Comparison of ENCODE assay signal across 38 cellular contexts in genomic region chr4:189981970-189982369, GRCh38. TPM values are rescaled to one million over a fixed set of nuclear protein-coding genes. Genes with fewer than 3 reads are reported as not detected.
"Had no signal": no experiment of that assay in that cellular context is flagged by ENCODE, and none has a peak within 500 bp of the region (broad histone marks: within the 10 kb centered on the region; RNA-seq: fewer than 3 reads in every experiment).

No MANE protein-coding gene starts in this region.

- H3K4me3 Mint-ChIP-seq: activated CD4-positive, alpha-beta memory T cell treated with anti-CD3 and anti-CD28 coated beads for 36 hours; activated CD4-positive, alpha-beta T cell treated with anti-CD3 and anti-CD28 coated beads for 36 hours; activated CD4-positive, alpha-beta T cell treated with anti-CD3 and anti-CD28 coated beads, Interleukin-2, amount 10 ng/mL, durations not matched to agents 24 days and 14 days; activated CD8-positive, alpha-beta T cell treated with anti-CD3 and anti-CD28 coated beads for 36 hours; activated naive CD4-positive, alpha-beta T cell treated with anti-CD3 and anti-CD28 coated beads for 36 hours; activated naive CD8-positive, alpha-beta T cell treated with anti-CD3 and anti-CD28 coated beads for 36 hours; activated T-cell treated with anti-CD3 and anti-CD28 coated beads, Interleukin-2, amount 50 U/mL, for 4 hours; activated T-cell treated with anti-CD3 and anti-CD28 coated beads, Interleukin-2, amount 50 U/mL, for 72 hours; activated T-helper 1 cell treated with anti-CD3 and anti-CD28 coated beads, Interleukin-12 subunit alpha, Interleukin-12 subunit beta, Interleukin-2, Interleukin-4 antibody, amounts not matched to agents 30 ng/mL and 10 ng/mL and 1 ng/mL, durations not matched to agents 14 hours and 24 hours and 36 hours; activated T-helper 17 cell treated with anti-CD3 and anti-CD28 coated beads, Interleukin-2, amount 50 U/mL, for 72 hours; central memory CD8-positive, alpha-beta T cell; T-helper 1 cell treated with Interleukin-12 subunit alpha and Interleukin-12 subunit beta and Interleukin-4 antibody, amounts not matched to agents 30 μg/mL and 1 μg/mL, for 36 hours; T-helper 2 cell treated with Interferon-gamma antibody and Interleukin-4, amounts not matched to agents 5 μg/mL and 100 μg/mL, for 36 hours had no signal

- ATAC-seq: activated CD4-positive, alpha-beta T cell treated with anti-CD3 and anti-CD28 coated beads for 36 hours; activated CD4-positive, CD25-positive, alpha-beta regulatory T cell treated with anti-CD3 and anti-CD28 coated beads, Interleukin-2, amount 50 U/mL, for 24 hours; activated CD8-positive, alpha-beta T cell treated with anti-CD3 and anti-CD28 coated beads for 36 hours; activated naive CD4-positive, alpha-beta T cell treated with anti-CD3 and anti-CD28 coated beads, Interleukin-2, amount 50 U/mL, for 72 hours; activated T-cell treated with anti-CD3 and anti-CD28 coated beads, Interleukin-2, amount 50 U/mL, for 4 hours; activated T-cell treated with anti-CD3 and anti-CD28 coated beads, Interleukin-2, amount 50 U/mL, for 72 hours; activated T-helper 17 cell treated with anti-CD3 and anti-CD28 coated beads, Interleukin-2, amount 50 U/mL, for 72 hours; body of pancreas had no signal

- H3K36me3 Mint-ChIP-seq: activated CD4-positive, alpha-beta memory T cell treated with anti-CD3 and anti-CD28 coated beads for 36 hours; activated naive CD4-positive, alpha-beta T cell treated with anti-CD3 and anti-CD28 coated beads, Interleukin-2, amount 50 U/mL, for 72 hours; activated naive CD8-positive, alpha-beta T cell treated with anti-CD3 and anti-CD28 coated beads for 36 hours had no signal

- H3K9me3 Mint-ChIP-seq: activated CD4-positive, alpha-beta memory T cell treated with anti-CD3 and anti-CD28 coated beads for 36 hours; activated CD4-positive, alpha-beta T cell treated with anti-CD3 and anti-CD28 coated beads, Interleukin-2, amount 10 ng/mL, durations not matched to agents 24 days and 14 days; activated naive CD4-positive, alpha-beta T cell treated with anti-CD3 and anti-CD28 coated beads, Interleukin-2, amount 50 U/mL, for 72 hours; activated naive CD8-positive, alpha-beta T cell treated with anti-CD3 and anti-CD28 coated beads for 36 hours; activated T-cell treated with anti-CD3 and anti-CD28 coated beads, Interleukin-2, amount 50 U/mL, for 4 hours; activated T-cell treated with anti-CD3 and anti-CD28 coated beads, Interleukin-2, amount 50 U/mL, for 72 hours; activated T-helper 1 cell treated with anti-CD3 and anti-CD28 coated beads, Interleukin-12 subunit alpha, Interleukin-12 subunit beta, Interleukin-2, Interleukin-4 antibody, amounts not matched to agents 30 ng/mL and 10 ng/mL and 1 ng/mL, durations not matched to agents 14 hours and 24 hours and 36 hours; activated T-helper 17 cell treated with anti-CD3 and anti-CD28 coated beads, Interleukin-2, amount 50 U/mL, for 72 hours; central memory CD8-positive, alpha-beta T cell; T-helper 2 cell treated with Interferon-gamma antibody and Interleukin-4, amounts not matched to agents 5 μg/mL and 100 μg/mL, for 36 hours had no signal

- H3K27me3 Mint-ChIP-seq: activated CD4-positive, alpha-beta T cell treated with anti-CD3 and anti-CD28 coated beads for 36 hours; activated CD4-positive, alpha-beta T cell treated with anti-CD3 and anti-CD28 coated beads, Interleukin-2, amount 10 ng/mL, durations not matched to agents 24 days and 14 days; activated CD8-positive, alpha-beta T cell treated with anti-CD3 and anti-CD28 coated beads for 36 hours; activated naive CD8-positive, alpha-beta T cell treated with anti-CD3 and anti-CD28 coated beads for 36 hours; activated T-helper 17 cell treated with anti-CD3 and anti-CD28 coated beads, Interleukin-2, amount 50 U/mL, for 72 hours; central memory CD8-positive, alpha-beta T cell had no signal

- H3K27ac Mint-ChIP-seq: activated CD4-positive, alpha-beta T cell treated with anti-CD3 and anti-CD28 coated beads for 36 hours; activated CD4-positive, alpha-beta T cell treated with anti-CD3 and anti-CD28 coated beads, Interleukin-2, amount 10 ng/mL, durations not matched to agents 24 days and 14 days; activated CD8-positive, alpha-beta T cell treated with anti-CD3 and anti-CD28 coated beads for 36 hours; activated naive CD4-positive, alpha-beta T cell treated with anti-CD3 and anti-CD28 coated beads for 36 hours; activated naive CD4-positive, alpha-beta T cell treated with anti-CD3 and anti-CD28 coated beads, Interleukin-2, amount 50 U/mL, for 72 hours; activated naive CD8-positive, alpha-beta T cell treated with anti-CD3 and anti-CD28 coated beads for 36 hours; activated T-cell treated with anti-CD3 and anti-CD28 coated beads, Interleukin-2, amount 50 U/mL, for 72 hours; activated T-helper 1 cell treated with anti-CD3 and anti-CD28 coated beads, Interleukin-12 subunit alpha, Interleukin-12 subunit beta, Interleukin-2, Interleukin-4 antibody, amounts not matched to agents 30 ng/mL and 10 ng/mL and 1 ng/mL, durations not matched to agents 14 hours and 24 hours and 36 hours; activated T-helper 17 cell treated with anti-CD3 and anti-CD28 coated beads, Interleukin-2, amount 50 U/mL, for 72 hours; T-helper 1 cell treated with Interleukin-12 subunit alpha and Interleukin-12 subunit beta and Interleukin-4 antibody, amounts not matched to agents 30 μg/mL and 1 μg/mL, for 36 hours; T-helper 2 cell treated with Interferon-gamma antibody and Interleukin-4, amounts not matched to agents 5 μg/mL and 100 μg/mL, for 36 hours had no signal

- H3K4me1 Mint-ChIP-seq: activated CD4-positive, alpha-beta T cell treated with anti-CD3 and anti-CD28 coated beads for 36 hours; activated CD4-positive, alpha-beta T cell treated with anti-CD3 and anti-CD28 coated beads, Interleukin-2, amount 10 ng/mL, durations not matched to agents 24 days and 14 days; activated naive CD8-positive, alpha-beta T cell treated with anti-CD3 and anti-CD28 coated beads for 36 hours; activated T-helper 17 cell treated with anti-CD3 and anti-CD28 coated beads, Interleukin-2, amount 50 U/mL, for 72 hours; central memory CD8-positive, alpha-beta T cell had no signal

- DNase-seq: activated CD4-positive, alpha-beta memory T cell treated with anti-CD3 and anti-CD28 coated beads for 36 hours; activated CD4-positive, alpha-beta T cell treated with anti-CD3 and anti-CD28 coated beads for 1 hour; activated CD4-positive, alpha-beta T cell treated with anti-CD3 and anti-CD28 coated beads for 36 hours; activated CD4-positive, alpha-beta T cell treated with anti-CD3 and anti-CD28 coated beads, Interleukin-2, amount 10 ng/mL, durations not matched to agents 24 days and 14 days; activated CD4-positive, alpha-beta T cell treated with anti-CD3 and anti-CD28 coated beads, Interleukin-2, amount 50 U/mL, for 1 hour; activated CD4-positive, alpha-beta T cell treated with anti-CD3 and anti-CD28 coated beads, Interleukin-2, amount 50 U/mL, for 4 hours; activated CD4-positive, CD25-positive, alpha-beta regulatory T cell; activated CD8-positive, alpha-beta memory T cell treated with anti-CD3 and anti-CD28 coated beads, Interleukin-2, amount 50 U/mL, for 4 hours; activated CD8-positive, alpha-beta T cell treated with anti-CD3 and anti-CD28 coated beads for 36 hours; activated effector memory CD4-positive, alpha-beta T cell treated with anti-CD3 and anti-CD28 coated beads, Interleukin-2, amount 50 U/mL, for 16 hours; activated gamma-delta T cell treated with Interleukin-2 at 50 U/mL for 16 hours; activated naive CD4-positive, alpha-beta T cell; activated naive CD4-positive, alpha-beta T cell treated with anti-CD3 and anti-CD28 coated beads for 36 hours; activated naive CD8-positive, alpha-beta T cell treated with anti-CD3 and anti-CD28 coated beads for 36 hours; activated T-cell treated with anti-CD3 and anti-CD28 coated beads for 4 hours; activated T-cell treated with anti-CD3 and anti-CD28 coated beads, Interleukin-2, amount 50 U/mL, for 1 hour; activated T-cell treated with anti-CD3 and anti-CD28 coated beads, Interleukin-2, amount 50 U/mL, for 4 hours; activated T-cell treated with anti-CD3 and anti-CD28 coated beads, Interleukin-2, amount 50 U/mL, for 72 hours; adrenal gland; amniotic stem cell; aorta; body of pancreas; brain microvascular endothelial cell; caudate nucleus; cerebellar nuclear complex; SW 1271; T-helper 1 cell; T-helper 2 cell; T-helper 9 cell had no signal

RNA-seq across cellular contexts. Expression of gene FRG2, which starts 45.1 kb away (rescaled TPM):
- total RNA-seq: activated CD4-positive, alpha-beta T cell treated with anti-CD3 and anti-CD28 coated beads for 36 hours; activated CD4-positive, alpha-beta T cell treated with anti-CD3 and anti-CD28 coated beads, Interleukin-2, amount 10 ng/mL, durations not matched to agents 24 days and 14 days; activated CD8-positive, alpha-beta T cell treated with anti-CD3 and anti-CD28 coated beads for 36 hours; activated naive CD4-positive, alpha-beta T cell treated with anti-CD3 and anti-CD28 coated beads for 36 hours; activated T-cell treated with anti-CD3 and anti-CD28 coated beads, Interleukin-2, amount 50 U/mL, for 4 hours; activated T-cell treated with anti-CD3 and anti-CD28 coated beads, Interleukin-2, amount 50 U/mL, for 72 hours; activated T-helper 1 cell treated with anti-CD3 and anti-CD28 coated beads, Interleukin-12 subunit alpha, Interleukin-12 subunit beta, Interleukin-2, Interleukin-4 antibody, amounts not matched to agents 30 ng/mL and 10 ng/mL and 1 ng/mL, durations not matched to agents 14 hours and 24 hours and 36 hours; adrenal gland; aorta; astrocyte; body of pancreas; breast epithelium had no signal
